Comparison of ENCODE assay signal across 8 cellular contexts in genomic region chr16:57810197-57811024, GRCh38. TPM values are rescaled to one million over a fixed set of nuclear protein-coding genes. Genes with fewer than 3 reads are reported as not detected.
DNase-seq lines count a peak whose midpoint lies in the region; ATAC-seq and TF ChIP-seq lines count a peak whose summit lies in the region.

No MANE protein-coding gene starts in this region.

- no peaks in the 10 kb centered on the region for H3K9me3 ChIP-seq in HUES48 (ENCODE audit: control insufficient read depth, insufficient read depth, low read length)
- H3K9me3 ChIP-seq in body of pancreas, result no peaks in the 10 kb centered on the region
- no peaks in the 10 kb centered on the region for H3K9me3 ChIP-seq in right lobe of liver

- TF ChIP-seq POLR2A in body of pancreas (IDR thresholded peaks at IDR 0.05) (peak; percentile 42 to 78 (median 72)), right lobe of liver (IDR thresholded peaks at IDR 0.05) (peak; percentile 95)

- no peaks in the 10 kb centered on the region for H3K36me3 ChIP-seq in HUES48 (ENCODE audit: control insufficient read depth, insufficient read depth, low read length)
- no peaks in the 10 kb centered on the region for H3K36me3 ChIP-seq in body of pancreas (replicated peaks in 1 of 2; ENCODE audit: insufficient read depth in 1 of 2, low read depth in 2 of 2)
- H3K36me3 ChIP-seq in right lobe of liver, result no peaks in the 10 kb centered on the region

- no peaks in the 10 kb centered on the region for H3K27me3 ChIP-seq in HUES48 (ENCODE audit: control insufficient read depth, insufficient read depth, low read length)
- H3K27me3 ChIP-seq in body of pancreas, result no peaks in the 10 kb centered on the region
- H3K27me3 ChIP-seq in right lobe of liver, result no peaks in the 10 kb centered on the region

- H3K9ac ChIP-seq in HUES48 (ENCODE audit: low read depth, low read length), result no peak overlapping the region

- intact Hi-C loops in body of pancreas (cut with DNase I), result no loop called here
- intact Hi-C loops in right lobe of liver (cut with DNase I), result no loop called here

- peaks cover 13% of the 10 kb centered on the region; the same call in 1 of the 2 replicates for H3K4me1 ChIP-seq in HUES48 (ENCODE audit: control insufficient read depth, insufficient read depth, low read length)
- H3K4me1 ChIP-seq in body of pancreas, result peaks cover 44% of the 10 kb centered on the region
- peaks cover 0 to 33% (median 16%) of the 10 kb centered on the region in 4 donors for H3K4me1 ChIP-seq in right lobe of liver

- DNase-seq in GF-D8 (lab: John Stamatoyannopoulos, UW) (peak; percentile 80), T1000 (lab: John Stamatoyannopoulos, UW) (peak; percentile 32), body of pancreas (peak; percentile 85 to 94 (median 92)), right lobe of liver (peak; percentile 94 to 95 (median 95)), NCI-H2171 (lab: John Stamatoyannopoulos, UW) (no peak)
- peak; percentile 67 for DNase-seq in stimulated activated CD8-positive, alpha-beta memory T cell treated with anti-CD3 and anti-CD28 coated beads, Interleukin-12 subunit alpha, Interleukin-12 subunit beta, amount 100 ng/mL, for 4 hours (ENCODE audit: low read depth)

- H3K4me3 ChIP-seq in HUES48 (ENCODE audit: low read depth, low read length), result no peak overlapping the region
- no peak overlapping the region for H3K4me3 ChIP-seq in body of pancreas
- H3K4me3 ChIP-seq in right lobe of liver, result no peak overlapping the region

- ATAC-seq in GM21526 (IDR thresholded peaks at IDR 0.05; ENCODE audit: low FRiP score, unreplicated experiment), result peak; percentile 98
- ATAC-seq in body of pancreas, result peak; percentile 83
- peak; percentile 86 to 96 (median 92) for ATAC-seq in right lobe of liver

- TF ChIP-seq CTCF in body of pancreas (IDR thresholded peaks at IDR 0.05) (no peak), right lobe of liver (IDR thresholded peaks at IDR 0.05) (no peak)

- H3K27ac ChIP-seq in HUES48 (ENCODE audit: low read depth, low read length) (peak overlapping the region; percentile 88), body of pancreas (peak overlapping the region; percentile 59 to 96 (median 88)), right lobe of liver (peak overlapping the region; percentile 75 to 89 (median 77))

- WGBS in body of pancreas, 2 donors, result 24 to 39% methylated on average over 3 to 14 of the region's 14 CpGs
- 6% methylated on average over 11 of the region's 14 CpGs for WGBS in right lobe of liver (ENCODE audit: insufficient coverage, low coverage, low lambda C conversion rate, missing lambda C conversion rate)

RNA-seq across cellular contexts. Expression of gene KIFC3, which starts 8.1 kb away (rescaled TPM):
- 100 to 1,000 TPM; 120 to 205 TPM for total RNA-seq in body of pancreas
- 10 to 100 TPM; 20.3 to 88.9 (median 46.4) TPM for total RNA-seq in right lobe of liver
